14 cellular contexts compared by ENCODE assay signal in genomic region chr11:26621147-26621546, GRCh38. TPM values are rescaled to one million over a fixed set of nuclear protein-coding genes. Genes with fewer than 3 reads are reported as not detected.
DNase-seq lines count a peak whose midpoint lies in the region; ATAC-seq and TF ChIP-seq lines count a peak whose summit lies in the region.
"Had no signal": no experiment of that assay in that cellular context is flagged by ENCODE, and none has a peak within 500 bp of the region (broad histone marks: within the 10 kb centered on the region; RNA-seq: fewer than 3 reads in every experiment).

No MANE protein-coding gene starts in this region.

- H3K27ac Mint-ChIP-seq in CD8-positive, alpha-beta T cell = no peak overlapping the region
- H3K27ac Mint-ChIP-seq: brain had no signal

- peak overlapping the region; percentile 92 for H3K27ac ChIP-seq in RWPE2 (ENCODE audit: poor library complexity, severe bottlenecking)
- H3K27ac ChIP-seq in suprapubic skin = peak overlapping the region; percentile 63
- H3K27ac ChIP-seq in WERI-Rb-1 = no peak overlapping the region
- H3K27ac ChIP-seq in CD8-positive, alpha-beta T cell (ENCODE audit: low read depth, low read length) = no peak overlapping the region
- H3K27ac ChIP-seq: 22Rv1, ovary had no signal

- peaks cover 5% of the 10 kb centered on the region for H3K9me3 Mint-ChIP-seq in CD8-positive, alpha-beta T cell
- H3K9me3 Mint-ChIP-seq: brain had no signal

- H3K27me3 Mint-ChIP-seq in CD8-positive, alpha-beta T cell (ENCODE audit: low read depth) = no peaks in the 10 kb centered on the region
- H3K27me3 Mint-ChIP-seq: brain had no signal

- ATAC-seq in RWPE2 (ENCODE audit: low read depth) = peak; percentile 91
- ATAC-seq in CD8-positive, alpha-beta T cell = no peak
- ATAC-seq: left ventricle myocardium superior had no signal

- no peak overlapping the region for H3K4me3 Mint-ChIP-seq in CD8-positive, alpha-beta T cell
- H3K4me3 Mint-ChIP-seq: brain had no signal

- CTCF ChIA-PET in CD8-positive, alpha-beta T cell (lab: Charles Lee) = interaction anchor here (0.9 kb wide), 1 partner anchor 18 kb away, joined by 3 read pairs; no protein-coding TSS in a partner anchor

- H3K4me1 Mint-ChIP-seq in CD8-positive, alpha-beta T cell (ENCODE audit: low read depth) = no peaks in the 10 kb centered on the region
- H3K4me1 Mint-ChIP-seq: brain had no signal

- TF ChIP-seq CTCF in RWPE2 (IDR thresholded peaks at IDR 0.05; ENCODE audit: poor library complexity, severe bottlenecking) (no peak), fibroblast of pulmonary artery (IDR thresholded peaks at IDR 0.05; ENCODE audit: low read length, missing control alignments) (no peak), suprapubic skin (IDR thresholded peaks at IDR 0.05) (no peak), WERI-Rb-1 (IDR thresholded peaks at IDR 0.05; ENCODE audit: low read depth, low read length) (no peak)
- no peak for TF ChIP-seq CTCF in CD8-positive, alpha-beta T cell (IDR thresholded peaks at IDR 0.05)

- no peaks in the 10 kb centered on the region for H3K36me3 ChIP-seq in RWPE2 (ENCODE audit: low read depth)
- H3K36me3 ChIP-seq in suprapubic skin = no peaks in the 10 kb centered on the region
- no peaks in the 10 kb centered on the region for H3K36me3 ChIP-seq in WERI-Rb-1
- no peaks in the 10 kb centered on the region for H3K36me3 ChIP-seq in CD8-positive, alpha-beta T cell (ENCODE audit: insufficient read depth, low read length)
- H3K36me3 ChIP-seq: ovary had no signal

- H3K9me3 ChIP-seq in RWPE2 (ENCODE audit: severe bottlenecking) (no peaks in the 10 kb centered on the region), suprapubic skin (no peaks in the 10 kb centered on the region), WERI-Rb-1 (ENCODE audit: severe bottlenecking) (no peaks in the 10 kb centered on the region)
- no peaks in the 10 kb centered on the region for H3K9me3 ChIP-seq in CD8-positive, alpha-beta T cell (ENCODE audit: low read length)
- H3K9me3 ChIP-seq: ovary had no signal

- H3K4me1 ChIP-seq in RWPE2 (ENCODE audit: insufficient read depth, poor library complexity, severe bottlenecking) (peaks cover 36% of the 10 kb centered on the region), suprapubic skin (peaks cover 8% of the 10 kb centered on the region)
- no peaks in the 10 kb centered on the region for H3K4me1 ChIP-seq in CD8-positive, alpha-beta T cell (ENCODE audit: insufficient read depth, low read length)

- H3K27me3 ChIP-seq in RWPE2 (ENCODE audit: insufficient read depth, poor library complexity, severe bottlenecking) = no peaks in the 10 kb centered on the region
- no peaks in the 10 kb centered on the region for H3K27me3 ChIP-seq in suprapubic skin
- H3K27me3 ChIP-seq in WERI-Rb-1 (ENCODE audit: insufficient read depth, low read depth, severe bottlenecking) = peaks cover 4% of the 10 kb centered on the region
- H3K27me3 ChIP-seq in CD8-positive, alpha-beta T cell (ENCODE audit: insufficient read depth, low read length) = no peaks in the 10 kb centered on the region
- H3K27me3 ChIP-seq: ovary had no signal

- H3K4me3 ChIP-seq in RWPE2 (ENCODE audit: severe bottlenecking) (no peak overlapping the region), fibroblast of pulmonary artery (replicated peaks; ENCODE audit: low read depth, low read length) (no peak overlapping the region), suprapubic skin (no peak overlapping the region), WERI-Rb-1 (ENCODE audit: low read depth, low read length) (no peak overlapping the region)
- no peak overlapping the region for H3K4me3 ChIP-seq in CD8-positive, alpha-beta T cell (ENCODE audit: low read depth, low read length)
- H3K4me3 ChIP-seq: ovary had no signal

- POLR2A ChIA-PET in CD8-positive, alpha-beta T cell (lab: Charles Lee) = no interaction called here

- no peaks in the 10 kb centered on the region for H3K36me3 Mint-ChIP-seq in CD8-positive, alpha-beta T cell
- H3K36me3 Mint-ChIP-seq: brain had no signal

- no peak for TF ChIP-seq POLR2A in suprapubic skin (IDR thresholded peaks at IDR 0.05)

- peak; percentile 30 for DNase-seq in DMS53 (lab: John Stamatoyannopoulos, UW)
- DNase-seq in DMS53 treated with DMSO at 0.1 percent for 48 hours (lab: John Stamatoyannopoulos, UW; ENCODE audit: unreplicated experiment) = no peak
- DNase-seq in RWPE2 (ENCODE audit: low spot score) = no peak
- DNase-seq in fibroblast of pulmonary artery (ENCODE audit: low read depth) = peak; percentile 50
- DNase-seq in suprapubic skin (ENCODE audit: low spot score in 2 of 2) = no peak
- DNase-seq in WERI-Rb-1 = no peak
- DNase-seq in NCI-H2107 treated with DMSO at 0.1 percent for 48 hours (lab: John Stamatoyannopoulos, UW; ENCODE audit: unreplicated experiment) = no peak
- DNase-seq in CD8-positive, alpha-beta T cell = no peak
- DNase-seq: GDM1, left ventricle myocardium superior, ovary, RPMI8226 had no signal

- TF ChIP-seq EP300 in suprapubic skin (IDR thresholded peaks at IDR 0.05) = no peak

- intact Hi-C loops in CD8-positive, alpha-beta T cell (cut with DNase I, micrococcal nuclease) = no loop called here

RNA-seq across cellular contexts. Expression of gene MUC15, which starts 49.1 kb away (rescaled TPM):
- 10 to 100 TPM; 36.1 to 64.8 (median 55.0) TPM for total RNA-seq in suprapubic skin
- total RNA-seq in CD8-positive, alpha-beta T cell = not detected
- total RNA-seq: left ventricle myocardium superior had no signal

Comparison
In these comparisons a context has a peak if more than half of its experiments do, and no peak if none do; other contexts are left out.
1. DNase-seq: peak in DMS53 (single experiment) and fibroblast of pulmonary artery (single experiment); none in DMS53 treated with DMSO at 0.1 percent for 48 hours (single experiment), RWPE2 (single experiment), suprapubic skin (0 of 2), WERI-Rb-1 (single experiment), NCI-H2107 treated with DMSO at 0.1 percent for 48 hours (single experiment) and CD8-positive, alpha-beta T cell (0 of 7).
2. H3K27ac ChIP-seq: peak in RWPE2 (single experiment) and suprapubic skin (single experiment); none in WERI-Rb-1 (single experiment) and CD8-positive, alpha-beta T cell (single experiment).
3. RNA of gene MUC15, which starts 49.1 kb away (total RNA-seq): 36.1 to 64.8 TPM in suprapubic skin; not detected in CD8-positive, alpha-beta T cell; every median in the first group is over 10 times any median in the second.